7 cellular contexts compared by ENCODE assay signal in the genomic region with DNA sequence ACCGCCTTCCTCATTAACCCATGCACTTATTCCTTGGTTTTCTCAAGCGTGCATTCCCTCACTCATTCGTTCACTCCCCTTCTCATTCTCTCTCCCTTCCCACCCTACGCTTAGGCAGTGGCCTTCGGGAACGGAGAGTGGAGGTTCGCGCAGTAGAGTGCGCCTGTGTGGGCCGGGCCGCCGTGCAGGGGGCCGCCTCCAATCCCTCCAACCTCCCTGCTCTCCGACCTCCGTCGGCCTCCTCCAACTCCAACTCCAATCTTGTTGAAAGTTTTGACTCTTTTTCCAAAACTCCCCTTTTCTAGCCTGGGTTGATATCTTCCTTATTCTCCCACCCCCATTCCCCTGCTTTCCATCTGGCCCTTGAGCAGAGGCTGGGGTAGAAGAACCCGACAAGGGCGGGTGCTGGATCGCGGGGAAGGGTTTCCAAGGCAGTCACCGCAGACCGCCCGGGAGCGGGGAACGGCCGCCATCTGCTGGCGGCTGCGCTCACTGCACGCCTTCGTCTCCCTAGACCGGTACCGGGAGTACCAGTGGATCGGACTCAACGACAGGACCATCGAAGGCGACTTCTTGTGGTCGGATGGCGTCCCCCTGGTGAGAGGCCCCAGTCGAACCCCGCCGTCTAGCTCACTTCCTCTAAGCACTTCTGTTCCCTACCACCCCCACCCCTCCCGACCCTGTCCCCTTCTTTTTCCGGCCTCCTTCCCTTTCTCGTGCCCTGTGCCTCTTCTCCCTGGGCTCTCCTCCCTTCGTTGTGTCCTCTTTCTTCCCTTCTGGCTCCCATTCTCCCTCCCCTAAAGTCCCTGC. TPM values are rescaled to one million over a fixed set of nuclear protein-coding genes. Genes with fewer than 3 reads are reported as not detected.
DNase-seq lines count a peak whose midpoint lies in the region; ATAC-seq and TF ChIP-seq lines count a peak whose summit lies in the region.

No MANE protein-coding gene starts in this region.

- H3K4me3 ChIP-seq in cardiac fibroblast (replicated peaks in 1 of 2; ENCODE audit: low read depth in 2 of 2, low read length in 2 of 2) (peak overlapping the region in 1 of 2 donors; percentile 5), kidney epithelial cell (ENCODE audit: low read depth, low read length) (no peak overlapping the region)

- no peaks in the 10 kb centered on the region for H3K36me3 ChIP-seq in kidney epithelial cell (ENCODE audit: control insufficient read depth, insufficient read depth, low read length)

- DNase-seq in NCI-H1694 treated with DMSO at 0.1 percent for 48 hours (lab: John Stamatoyannopoulos, UW) (peak; percentile 74), cardiac fibroblast (ENCODE audit: low read depth in 2 of 2) (peak; percentile 63 to 64), kidney epithelial cell (ENCODE audit: low read depth) (no peak)
- peak; percentile 37 to 69 (median 57) for DNase-seq in activated CD4-positive, CD25-positive, alpha-beta regulatory T cell (lab: John Stamatoyannopoulos, UW)
- peak; percentile 63 to 71 for DNase-seq in stimulated activated CD4-positive, alpha-beta T cell treated with anti-CD3 and anti-CD28 coated beads, Interleukin-15, amount 100 ng/mL, for 1 hour (ENCODE audit: low read depth in 1 of 2, low spot score in 1 of 2)

- H3K27me3 ChIP-seq in kidney epithelial cell (ENCODE audit: control insufficient read depth, insufficient read depth, low read length): peaks cover 35% of the 10 kb centered on the region

- peak; percentile 99 for TF ChIP-seq CTCF in GM12874 (IDR thresholded peaks at IDR 0.05; ENCODE audit: insufficient read depth, low read depth, low read length)
- TF ChIP-seq CTCF in cardiac fibroblast (IDR thresholded peaks at IDR 0.05; ENCODE audit: low read depth, low read length): peak; percentile 99
- TF ChIP-seq CTCF in kidney epithelial cell (IDR thresholded peaks at IDR 0.05; ENCODE audit: insufficient read depth, low read length, poor library complexity, severe bottlenecking): peak; percentile 99

- ATAC-seq in GM18909 (IDR thresholded peaks at IDR 0.05; ENCODE audit: poor library complexity, unreplicated experiment): no peak

RNA-seq across cellular contexts. Expression of a gene that starts 15.4 kb away (rescaled TPM):
- total RNA-seq in kidney epithelial cell: 0.14 and 0.17 TPM in 2 replicates

RNA-seq across cellular contexts. Expression of a gene that starts 19.8 kb away (rescaled TPM):
- total RNA-seq in kidney epithelial cell: 66.3 and 76.8 TPM in 2 replicates

RNA-seq across cellular contexts. Expression of a gene that starts 38.2 kb away (rescaled TPM):
- total RNA-seq in kidney epithelial cell: not detected in 2 replicates

RNA-seq across cellular contexts. Expression of a gene that starts 48.0 kb away (rescaled TPM):
- 24.5 and 29.5 TPM in 2 replicates for total RNA-seq in kidney epithelial cell

RNA-seq across cellular contexts. Expression of a gene that starts 56.1 kb away (rescaled TPM):
- total RNA-seq in kidney epithelial cell: 19.1 and 21.8 TPM in 2 replicates
